33 cellular contexts compared by ENCODE assay signal in the genomic region with DNA sequence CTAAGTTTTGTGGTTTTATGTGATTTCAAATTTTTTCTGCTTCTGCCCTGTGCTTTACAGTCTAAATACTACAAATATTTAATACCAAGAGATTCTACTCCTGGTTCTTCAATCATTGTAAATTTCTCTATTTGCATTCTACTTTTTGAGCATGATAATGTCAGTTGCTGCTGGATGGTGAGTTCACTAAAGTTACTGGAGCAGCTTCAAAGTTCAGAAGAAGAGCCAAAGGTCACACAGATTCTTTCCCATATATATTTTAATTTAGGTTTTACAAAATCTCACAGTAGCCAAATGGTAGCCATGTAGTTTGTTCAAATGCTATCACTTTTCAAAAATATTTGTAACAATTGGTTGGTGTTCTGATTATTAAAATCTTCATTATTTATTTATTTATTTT.
"Had no signal": no experiment of that assay in that cellular context is flagged by ENCODE, and none has a peak within 500 bp of the region (broad histone marks: within the 10 kb centered on the region; RNA-seq: fewer than 3 reads in every experiment).

No MANE protein-coding gene starts in this region.

- H3K27me3 ChIP-seq: MG63 had no signal

- H3K4me3 ChIP-seq: MG63 had no signal

- H3K9me3 ChIP-seq: MG63 had no signal

- DNase-seq: Karpas-422, Kasumi-1, MG63, MM.1S, NCI-H1048, NCI-H1092, NCI-H1092 treated with DMSO at 0.1 percent for 48 hours, NCI-H1105, NCI-H1105 treated with DMSO at 0.1 percent for 48 hours, NCI-H1417, NCI-H1417 treated with DMSO at 0.1 percent for 48 hours, NCI-H1436, NCI-H1436 treated with DMSO at 0.1 percent for 48 hours, NCI-H146, NCI-H1694, NCI-H1694 treated with DMSO at 0.1 percent for 48 hours, NCI-H187, NCI-H187 treated with DMSO at 0.1 percent for 48 hours, NCI-H1930, NCI-H2029, NCI-H2029 treated with DMSO at 0.1 percent for 48 hours, NCI-H2081, NCI-H2081 treated with DMSO at 0.1 percent for 48 hours, NCI-H2107, NCI-H2171, NCI-H2171 treated with DMSO at 0.1 percent for 48 hours, NCI-H2227 treated with DMSO at 0.1 percent for 48 hours, NCI-H226, NCI-H345, NCI-H446, NCI-H446 treated with DMSO at 0.1 percent for 48 hours, NCI-H510A, NCI-H510A treated with DMSO at 0.1 percent for 48 hours had no signal

- H3K36me3 ChIP-seq: MG63 had no signal
